ENCODE assay signal across 23 cellular contexts in the genomic region with DNA sequence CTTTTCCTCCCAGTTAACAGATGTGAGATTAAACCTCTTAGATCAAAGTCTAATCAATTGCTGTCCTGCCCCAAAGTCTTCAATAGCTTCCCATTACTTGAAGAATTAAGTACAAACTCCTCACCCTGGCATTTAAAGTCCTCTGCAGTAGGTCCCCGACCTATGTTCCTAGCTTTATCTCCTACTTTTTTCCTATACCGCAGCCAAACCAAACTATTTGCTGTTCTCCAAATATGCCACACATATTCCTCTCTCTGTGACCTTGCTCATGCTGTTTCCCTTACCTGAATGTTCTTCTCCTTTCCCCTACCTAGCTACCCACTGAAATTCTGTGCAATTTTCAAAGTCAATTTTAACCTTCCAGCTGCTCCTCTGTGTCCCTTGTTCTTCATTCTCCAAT. TPM values are rescaled to one million over a fixed set of nuclear protein-coding genes. Genes with fewer than 3 reads are reported as not detected.
A peak's percentile ranks its signal among the peaks of the same experiment; 100 is the strongest.
DNase-seq lines count a peak whose midpoint lies in the region; ATAC-seq, FAIRE-seq and TF ChIP-seq lines count a peak whose summit lies in the region.
"Had no signal": no experiment of that assay in that cellular context is flagged by ENCODE, and none has a peak within 500 bp of the region (broad histone marks: within the 10 kb centered on the region; RNA-seq: fewer than 3 reads in every experiment).

No MANE protein-coding gene starts in this region.

- intact Hi-C loops in HepG2 (cut with micrococcal nuclease; ENCODE audit: unreplicated experiment): loop anchor here (5.0 kb wide), 1 partner anchor 44 kb away; no protein-coding TSS in a partner anchor
- intact Hi-C loops in right lobe of liver (cut with DNase I): no loop called here

- H3K9me3 ChIP-seq in liver (ENCODE audit: control insufficient read depth in 4 of 4, low read length in 3 of 4) (no peaks in the 10 kb centered on the region), HepG2 (ENCODE audit: low read length) (no peaks in the 10 kb centered on the region), SJCRH30 (replicated peaks) (no peaks in the 10 kb centered on the region), right lobe of liver (no peaks in the 10 kb centered on the region)
- H3K9me3 ChIP-seq: A549, HAP-1 had no signal

- DNase-seq in HepG2 (ENCODE audit: low spot score): no peak
- no peak for DNase-seq in SJCRH30
- no peak for DNase-seq in right lobe of liver
- DNase-seq in stimulated activated naive CD8-positive, alpha-beta T cell treated with anti-CD3 and anti-CD28 coated beads, Interleukin-15, Interleukin-2, amounts not matched to agents 100 U/mL and 50 U/mL, for 24 hours: no peak
- no peak for DNase-seq in LoVo (ENCODE audit: low spot score)
- DNase-seq: 8988T; ACHN; AML-193; C1 segment of cervical spinal cord; Calu3; CD4-positive, alpha-beta memory T cell; COR-L47; DMS153; DND-41; GOT3 had no signal

- H3K4me3 ChIP-seq in liver (ENCODE audit: low read depth in 1 of 3, low read length in 3 of 3) (no peak overlapping the region), HepG2 (replicated peaks in 1 of 3; ENCODE audit: insufficient read depth in 1 of 3, low read depth in 2 of 3, low read length in 3 of 3) (no peak overlapping the region), SJCRH30 (no peak overlapping the region), right lobe of liver (no peak overlapping the region)
- H3K4me3 ChIP-seq: A549, HAP-1 had no signal

- no peak for TF ChIP-seq CTCF in liver (IDR thresholded peaks at IDR 0.05; ENCODE audit: low read depth, low read length, missing input control)
- no peak for TF ChIP-seq CTCF in HepG2 (CRISPR knock-in tag; IDR thresholded peaks at IDR 0.05)
- TF ChIP-seq CTCF in right lobe of liver (IDR thresholded peaks at IDR 0.05): no peak

- no peak overlapping the region for H3K4me2 ChIP-seq in HepG2 (ENCODE audit: low read depth, low read length)
- H3K4me2 ChIP-seq: A549 had no signal

- H3K27me3 ChIP-seq in liver (ENCODE audit: control insufficient read depth in 4 of 4, insufficient read depth in 4 of 4, low read length in 3 of 4): no peaks in the 10 kb centered on the region
- peaks cover 0 to 3% of the 10 kb centered on the region in 2 experiments; a peak in 1 of 5 replicates for H3K27me3 ChIP-seq in HepG2 (ENCODE audit: control insufficient read depth in 1 of 2, insufficient read depth in 2 of 2, low read length in 2 of 2)
- H3K27me3 ChIP-seq in SJCRH30: no peaks in the 10 kb centered on the region
- no peaks in the 10 kb centered on the region for H3K27me3 ChIP-seq in right lobe of liver

- no TSS peak for BruUV-seq in HepG2 (replicated peaks; lab: Mats Ljungman, UMichigan)

- H3K36me3 ChIP-seq in liver (ENCODE audit: control insufficient read depth in 4 of 4, insufficient read depth in 3 of 4, low read depth in 1 of 4, low read length in 3 of 4) (no peaks in the 10 kb centered on the region), HepG2 (replicated peaks in 1 of 2; ENCODE audit: control insufficient read depth in 1 of 2, insufficient read depth in 2 of 2, low read length in 2 of 2) (no peaks in the 10 kb centered on the region), SJCRH30 (no peaks in the 10 kb centered on the region), right lobe of liver (no peaks in the 10 kb centered on the region)
- H3K36me3 ChIP-seq: HAP-1 had no signal

- CTCF ChIA-PET in HepG2 (lab: Yijun Ruan, JAX; ENCODE audit: low intra/inter-chr PET ratio, low total read pairs): no interaction called here

- H3K9ac ChIP-seq in liver (ENCODE audit: low read depth in 1 of 2, low read length in 2 of 2) (no peak overlapping the region), HepG2 (ENCODE audit: insufficient read depth, low read depth, low read length) (no peak overlapping the region)

- no peaks in the 10 kb centered on the region for H4K20me1 ChIP-seq in HepG2 (ENCODE audit: insufficient read depth, low read length)

- no peaks in the 10 kb centered on the region for H3K79me2 ChIP-seq in HepG2 (ENCODE audit: insufficient read depth, low read length)

- WGBS in liver: 44% methylated on average over 2 of the region's 2 CpGs
- 2% methylated on average over 2 of the region's 2 CpGs for WGBS in HepG2 (ENCODE audit: low lambda C conversion rate)
- 28% methylated on average over 2 of the region's 2 CpGs for WGBS in right lobe of liver (ENCODE audit: insufficient coverage, low coverage, low lambda C conversion rate, missing lambda C conversion rate)

- TF ChIP-seq RAD21 in liver (IDR thresholded peaks at IDR 0.05): no peak
- no peak for TF ChIP-seq RAD21 in HepG2 (CRISPR knock-in tag; IDR thresholded peaks at IDR 0.05)

- FAIRE-seq in HepG2 (lab: Jason Lieb, UNC): no peak
- FAIRE-seq: A549, G401.6, GM12892, GM19239, H54 had no signal

- POLR2A ChIA-PET in HepG2 (lab: Yijun Ruan, JAX): interaction anchor here (0.6 to 2.6 kb wide), 3 partner anchors 13 to 147 kb away, joined by 3 to 9 read pairs (median 4); no protein-coding TSS in a partner anchor

- ATAC-seq in HepG2: no peak
- peak; percentile 42 to 74 (median 65) for ATAC-seq in right lobe of liver
- no peak for ATAC-seq in stimulated activated naive CD8-positive, alpha-beta T cell treated with anti-CD3 and anti-CD28 coated beads, Interleukin-15, Interleukin-2, amounts not matched to agents 100 U/mL and 50 U/mL, for 24 hours
- no peak for ATAC-seq in GM18858 (IDR thresholded peaks at IDR 0.05; ENCODE audit: unreplicated experiment)
- ATAC-seq: A549 had no signal

- in situ Hi-C loops in HepG2 (cut with HindIII; ENCODE audit: extremely low pct_ligation_motif_present, low pct_unique_long_range_greater_than_20kb): no loop called here

- H3K27ac ChIP-seq in liver (ENCODE audit: low read depth in 1 of 2, low read length in 2 of 2): no peak overlapping the region
- H3K27ac ChIP-seq in HepG2 (ENCODE audit: extremely low read length, insufficient read depth, low read length): no peak overlapping the region
- peak overlapping the region; percentile 21; the same call in 1 of the 2 replicates for H3K27ac ChIP-seq in SJCRH30
- no peak overlapping the region for H3K27ac ChIP-seq in right lobe of liver
- H3K27ac ChIP-seq: A549 had no signal

- H2AFZ ChIP-seq in HepG2 (ENCODE audit: low read length): no peak overlapping the region

- no peaks in the 10 kb centered on the region for H3K4me1 ChIP-seq in liver (ENCODE audit: control insufficient read depth in 4 of 4, insufficient read depth in 4 of 4, low read length in 3 of 4)
- H3K4me1 ChIP-seq in HepG2 (ENCODE audit: insufficient read depth, low read length): peaks cover 18% of the 10 kb centered on the region
- peaks cover 21% of the 10 kb centered on the region for H3K4me1 ChIP-seq in SJCRH30
- H3K4me1 ChIP-seq in right lobe of liver: peaks cover 0 to 12% (median 0%) of the 10 kb centered on the region in 4 donors
- H3K4me1 ChIP-seq: A549, HAP-1 had no signal

- TF ChIP-seq EP300 in HepG2 (IDR thresholded peaks at IDR 0.05; ENCODE audit: low read depth in 2 of 2, low read length in 2 of 2): no peak
- no peak for TF ChIP-seq EP300 in HepG2 (CRISPR knock-in tag; IDR thresholded peaks at IDR 0.05; ENCODE audit: borderline replicate concordance)

- TF ChIP-seq POLR2A in HepG2 (IDR thresholded peaks at IDR 0.05; ENCODE audit: insufficient read depth in 1 of 2, low read depth in 2 of 2, low read length in 2 of 2) (no peak), right lobe of liver (IDR thresholded peaks at IDR 0.05) (no peak)

TF ChIP-seq in HepG2, 621 proteins besides CTCF, POLR2A, EP300 and RAD21:
- no peak for TF ChIP-seq CBFB (CRISPR knock-in tag; IDR thresholded peaks at IDR 0.05)
- TF ChIP-seq, protein P1, sequence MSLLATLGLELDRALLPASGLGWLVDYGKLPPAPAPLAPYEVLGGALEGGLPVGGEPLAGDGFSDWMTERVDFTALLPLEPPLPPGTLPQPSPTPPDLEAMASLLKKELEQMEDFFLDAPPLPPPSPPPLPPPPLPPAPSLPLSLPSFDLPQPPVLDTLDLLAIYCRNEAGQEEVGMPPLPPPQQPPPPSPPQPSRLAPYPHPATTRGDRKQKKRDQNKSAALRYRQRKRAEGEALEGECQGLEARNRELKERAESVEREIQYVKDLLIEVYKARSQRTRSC (CRISPR knock-in tag; IDR thresholded peaks at IDR 0.05; ENCODE audit: low read depth): no peak
- TF ChIP-seq ZFP36L1 (CRISPR knock-in tag; IDR thresholded peaks at IDR 0.05): no peak
- no peak for TF ChIP-seq U2AF1 (optimal IDR thresholded peaks at IDR 0.05; ENCODE audit: low read depth, low read length)

RNA-seq across cellular contexts. Expression of a gene that starts 14.0 kb away (rescaled TPM):
- 10 to 100 TPM; 29.5 to 40.7 TPM for total RNA-seq in liver
- polyA plus RNA-seq in liver: 10 to 100 TPM; 22.9 to 27.4 TPM
- 22.0 and 26.5 TPM in 2 replicates for total RNA-seq in HepG2 (2016; rRNA removed; fragmentation: Illumina TruSeq; extraction: Trizol)
- 6.9 and 7.3 TPM in 2 replicates for total RNA-seq in HepG2 (2016; cell fraction: cytosol; rRNA removed; fragmentation: Illumina TruSeq; extraction: Trizol; ENCODE audit: low read depth)
- 21.8 and 25.0 TPM in 2 replicates for total RNA-seq in HepG2 (2016; cell fraction: insoluble cytoplasmic fraction; rRNA removed; fragmentation: Illumina TruSeq; extraction: Trizol)
- total RNA-seq in HepG2 (2016; cell fraction: membrane; rRNA removed; fragmentation: Illumina TruSeq; extraction: Trizol): 22.7 and 24.3 TPM in 2 replicates
- 15.8 and 16.6 TPM in 2 replicates for total RNA-seq in HepG2 (2016; cell fraction: nucleus; rRNA removed; fragmentation: Illumina TruSeq; extraction: Trizol)
- polyA plus RNA-seq in HepG2 (2011; rRNA removed): 27.5 and 31.4 TPM in 2 replicates
- 14.2 and 20.6 TPM in 2 replicates for polyA plus RNA-seq in HepG2 (2011; cell fraction: cytosol; rRNA removed)
- 13.4 and 15.4 TPM in 2 replicates for polyA plus RNA-seq in HepG2 (2011; cell fraction: nucleus; rRNA removed)
- polyA plus RNA-seq in HepG2 (2012): 20.6 and 22.6 TPM in 2 replicates
- polyA plus RNA-seq in HepG2 (2016; cell fraction: cytosol; fragmentation: Illumina TruSeq; extraction: Trizol; ENCODE audit: low read depth): 5.8 and 6.4 TPM in 2 replicates
- polyA plus RNA-seq in HepG2 (2016; cell fraction: insoluble cytoplasmic fraction; fragmentation: Illumina TruSeq; extraction: Trizol; ENCODE audit: low read depth): 27.2 and 28.9 TPM in 2 replicates
- polyA plus RNA-seq in HepG2 (2016; cell fraction: membrane; fragmentation: Illumina TruSeq; extraction: Trizol; ENCODE audit: low read depth): 18.6 and 19.6 TPM in 2 replicates
- 19.9 and 22.9 TPM in 2 replicates for polyA plus RNA-seq in HepG2 (2016; cell fraction: nucleus; fragmentation: Illumina TruSeq; extraction: Trizol; ENCODE audit: insufficient read depth, low read depth)
- 10.8 and 12.7 TPM in 2 replicates for polyA minus RNA-seq in HepG2 (2011; rRNA and poly(A)+ RNA removed; ENCODE audit: low replicate concordance)
- polyA minus RNA-seq in HepG2 (2011; cell fraction: cytosol; rRNA and poly(A)+ RNA removed): 16.4 and 21.3 TPM in 2 replicates
- polyA minus RNA-seq in HepG2 (2011; cell fraction: nucleus; rRNA and poly(A)+ RNA removed): 21.4 and 23.7 TPM in 2 replicates
- 14.3 and 18.8 TPM in 2 replicates for total RNA-seq in SJCRH30 (2014; rRNA removed; shearing (Covaris generic))
- 10 to 100 TPM; 28.5 to 57.2 (median 33.3) TPM for total RNA-seq in right lobe of liver

Comparison
In these comparisons a context has a peak if more than half of its experiments do, and no peak if none do; other contexts are left out.
1. ATAC-seq: peak in right lobe of liver (4 of 4); none in HepG2 (single experiment), stimulated activated naive CD8-positive, alpha-beta T cell treated with anti-CD3 and anti-CD28 coated beads, Interleukin-15, Interleukin-2, amounts not matched to agents 100 U/mL and 50 U/mL, for 24 hours (single experiment) and GM18858 (single experiment).